1 cellular context compared by ENCODE assay signal in the genomic region with DNA sequence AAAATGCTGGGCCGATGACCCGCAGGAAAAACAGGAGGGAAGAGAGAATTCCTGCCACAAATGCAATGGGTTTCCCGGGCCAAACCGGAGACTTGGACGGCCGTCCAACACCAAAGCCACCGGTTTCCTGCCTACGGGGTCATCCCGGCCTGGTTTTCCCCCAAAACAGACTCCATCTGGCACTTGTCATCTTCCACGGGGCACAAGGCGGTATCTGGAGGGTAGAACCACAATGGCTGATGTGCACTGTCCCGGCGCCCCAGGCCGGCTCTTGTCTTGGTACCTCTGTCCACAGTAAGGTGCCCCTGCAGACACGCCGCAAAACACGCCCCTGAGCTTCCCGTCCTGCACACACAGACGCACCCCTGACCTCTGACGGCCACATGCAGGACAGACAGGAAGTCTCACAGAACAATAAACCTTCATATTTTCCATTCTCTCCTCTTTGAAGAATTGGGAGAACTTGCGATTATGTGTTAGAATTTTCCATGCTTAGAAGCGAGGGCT.
TF ChIP-seq lines count a peak whose summit lies in the region.

No MANE protein-coding gene starts in this region.

TF ChIP-seq in GM12878, 131 proteins besides CTCF, POLR2A, EP300 and RAD21:
- 0 out of 2 replicates have a peak, but pooled peaks have one; percentile 15 for TF ChIP-seq NR2F1 (conservative IDR thresholded peaks at IDR 0.05)
- no peak for TF ChIP-seq SMAD1 (IDR thresholded peaks at IDR 0.05; ENCODE audit: low read depth, partially characterized antibody)
- TF ChIP-seq, protein P1, sequence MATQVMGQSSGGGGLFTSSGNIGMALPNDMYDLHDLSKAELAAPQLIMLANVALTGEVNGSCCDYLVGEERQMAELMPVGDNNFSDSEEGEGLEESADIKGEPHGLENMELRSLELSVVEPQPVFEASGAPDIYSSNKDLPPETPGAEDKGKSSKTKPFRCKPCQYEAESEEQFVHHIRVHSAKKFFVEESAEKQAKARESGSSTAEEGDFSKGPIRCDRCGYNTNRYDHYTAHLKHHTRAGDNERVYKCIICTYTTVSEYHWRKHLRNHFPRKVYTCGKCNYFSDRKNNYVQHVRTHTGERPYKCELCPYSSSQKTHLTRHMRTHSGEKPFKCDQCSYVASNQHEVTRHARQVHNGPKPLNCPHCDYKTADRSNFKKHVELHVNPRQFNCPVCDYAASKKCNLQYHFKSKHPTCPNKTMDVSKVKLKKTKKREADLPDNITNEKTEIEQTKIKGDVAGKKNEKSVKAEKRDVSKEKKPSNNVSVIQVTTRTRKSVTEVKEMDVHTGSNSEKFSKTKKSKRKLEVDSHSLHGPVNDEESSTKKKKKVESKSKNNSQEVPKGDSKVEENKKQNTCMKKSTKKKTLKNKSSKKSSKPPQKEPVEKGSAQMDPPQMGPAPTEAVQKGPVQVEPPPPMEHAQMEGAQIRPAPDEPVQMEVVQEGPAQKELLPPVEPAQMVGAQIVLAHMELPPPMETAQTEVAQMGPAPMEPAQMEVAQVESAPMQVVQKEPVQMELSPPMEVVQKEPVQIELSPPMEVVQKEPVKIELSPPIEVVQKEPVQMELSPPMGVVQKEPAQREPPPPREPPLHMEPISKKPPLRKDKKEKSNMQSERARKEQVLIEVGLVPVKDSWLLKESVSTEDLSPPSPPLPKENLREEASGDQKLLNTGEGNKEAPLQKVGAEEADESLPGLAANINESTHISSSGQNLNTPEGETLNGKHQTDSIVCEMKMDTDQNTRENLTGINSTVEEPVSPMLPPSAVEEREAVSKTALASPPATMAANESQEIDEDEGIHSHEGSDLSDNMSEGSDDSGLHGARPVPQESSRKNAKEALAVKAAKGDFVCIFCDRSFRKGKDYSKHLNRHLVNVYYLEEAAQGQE (IDR thresholded peaks at IDR 0.05; ENCODE audit: low read depth, low read length): no peak
